Comparison of ENCODE assay signal across 1 cellular context in the genomic region with DNA sequence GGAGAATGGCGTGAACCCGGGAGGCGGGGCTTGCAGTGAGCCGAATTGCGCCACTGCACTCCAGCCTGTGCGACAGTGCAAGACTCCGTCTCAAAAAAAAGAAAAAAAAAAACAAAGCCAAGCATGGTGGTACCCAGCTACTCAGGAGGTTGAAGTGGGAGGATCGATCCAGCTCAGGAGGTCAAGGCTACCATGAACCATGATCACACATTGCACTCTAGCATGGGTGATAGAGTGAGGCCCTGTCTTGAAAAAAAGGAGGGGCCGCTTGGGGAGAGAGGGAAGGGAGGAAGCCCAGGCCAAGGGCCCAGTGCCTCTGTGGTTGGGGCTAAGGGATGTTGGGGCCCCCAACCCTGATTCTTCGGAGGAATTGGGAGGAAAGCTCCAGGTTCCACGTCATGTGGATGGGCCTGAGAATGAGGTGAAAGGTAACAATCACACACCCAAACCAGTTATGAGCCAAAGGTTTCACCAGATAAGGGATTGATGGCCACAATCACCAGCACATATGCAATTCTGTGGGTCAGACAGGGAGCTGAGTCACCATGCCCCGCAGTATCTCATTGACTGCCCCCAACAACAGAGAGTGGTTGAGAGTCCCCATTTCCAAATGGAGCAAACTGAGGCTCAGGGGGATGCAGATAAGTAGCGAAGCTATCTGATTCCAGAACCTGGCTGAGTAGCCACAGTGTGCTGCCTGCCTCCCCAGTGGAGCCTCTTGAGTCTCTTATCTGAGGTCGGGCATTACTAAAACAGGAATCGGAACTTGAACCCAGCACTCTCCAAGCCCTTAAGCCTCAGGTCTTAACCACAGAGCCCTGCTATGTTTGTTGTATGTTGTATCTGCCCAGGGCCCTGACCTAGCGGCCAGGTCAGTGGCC.
A peak's percentile ranks its signal among the peaks of the same experiment; 100 is the strongest.
TF ChIP-seq lines count a peak whose summit lies in the region.

No MANE protein-coding gene starts in this region.

TF ChIP-seq in HepG2, 621 proteins besides CTCF, POLR2A, EP300 and RAD21 (continued from another document and continues in another):
- TF ChIP-seq SNAPC5 (CRISPR knock-in tag; IDR thresholded peaks at IDR 0.05; ENCODE audit: borderline replicate concordance): no peak
- no peak for TF ChIP-seq HNRNPUL1 (IDR thresholded peaks at IDR 0.05; ENCODE audit: low read depth, low read length)
- TF ChIP-seq, protein P1, sequence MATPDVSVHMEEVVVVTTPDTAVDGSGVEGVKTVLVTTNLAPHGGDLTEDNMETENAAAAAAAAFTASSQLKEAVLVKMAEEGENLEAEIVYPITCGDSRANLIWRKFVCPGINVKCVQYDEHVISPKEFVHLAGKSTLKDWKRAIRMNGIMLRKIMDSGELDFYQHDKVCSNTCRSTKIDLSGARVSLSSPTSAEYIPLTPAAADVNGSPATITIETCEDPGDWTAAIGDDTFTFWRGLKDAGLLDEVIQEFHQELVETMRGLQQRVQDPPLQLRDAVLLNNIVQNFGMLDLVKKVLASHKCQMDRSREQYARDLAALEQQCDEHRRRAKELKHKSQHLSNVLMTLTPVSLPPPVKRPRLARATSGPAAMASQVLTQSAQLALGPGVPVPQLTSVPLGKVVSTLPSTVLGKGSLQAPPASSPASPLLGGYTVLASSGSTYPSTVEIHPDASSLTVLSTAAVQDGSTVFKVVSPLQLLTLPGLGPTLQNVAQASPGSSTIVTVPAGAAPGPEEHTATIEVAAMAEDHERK (CRISPR knock-in tag; IDR thresholded peaks at IDR 0.05; ENCODE audit: low read depth): no peak
- TF ChIP-seq ZNF768 (CRISPR knock-in tag; IDR thresholded peaks at IDR 0.05): no peak
- TF ChIP-seq, protein P2, sequence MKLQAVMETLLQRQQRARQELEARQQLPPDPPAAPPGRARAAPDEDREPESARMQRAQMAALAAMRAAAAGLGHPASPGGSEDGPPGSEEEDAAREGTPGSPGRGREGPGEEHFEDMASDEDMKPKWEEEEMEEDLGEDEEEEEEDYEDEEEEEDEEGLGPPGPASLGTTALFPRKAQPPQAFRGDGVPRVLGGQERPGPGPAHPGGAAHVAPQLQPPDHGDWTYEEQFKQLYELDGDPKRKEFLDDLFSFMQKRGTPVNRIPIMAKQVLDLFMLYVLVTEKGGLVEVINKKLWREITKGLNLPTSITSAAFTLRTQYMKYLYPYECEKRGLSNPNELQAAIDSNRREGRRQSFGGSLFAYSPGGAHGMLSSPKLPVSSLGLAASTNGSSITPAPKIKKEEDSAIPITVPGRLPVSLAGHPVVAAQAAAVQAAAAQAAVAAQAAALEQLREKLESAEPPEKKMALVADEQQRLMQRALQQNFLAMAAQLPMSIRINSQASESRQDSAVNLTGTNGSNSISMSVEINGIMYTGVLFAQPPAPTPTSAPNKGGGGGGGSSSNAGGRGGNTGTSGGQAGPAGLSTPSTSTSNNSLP (IDR thresholded peaks at IDR 0.05; ENCODE audit: low read depth, low read length): peak; percentile 34; the same call in 1 of the 2 replicates
- TF ChIP-seq FOXA3 (CRISPR knock-in tag; IDR thresholded peaks at IDR 0.05): peak; percentile 24; the same call in 1 of the 2 replicates
- no peak for TF ChIP-seq TBP (CRISPR knock-in tag; IDR thresholded peaks at IDR 0.05)
- TF ChIP-seq ZNF251 (CRISPR knock-in tag; IDR thresholded peaks at IDR 0.05): no peak
- TF ChIP-seq ZNF44 (CRISPR knock-in tag; IDR thresholded peaks at IDR 0.05): no peak
- TF ChIP-seq ZBTB4 (CRISPR knock-in tag; IDR thresholded peaks at IDR 0.05; ENCODE audit: borderline replicate concordance): no peak
- peak; percentile 11; the same call in 1 of the 2 replicates for TF ChIP-seq ZNF605 (CRISPR knock-in tag; IDR thresholded peaks at IDR 0.05)
- TF ChIP-seq PCBP1 (IDR thresholded peaks at IDR 0.05; ENCODE audit: borderline replicate concordance, low read depth, low read length): no peak
- TF ChIP-seq RBAK (CRISPR knock-in tag; IDR thresholded peaks at IDR 0.05): no peak
- TF ChIP-seq, protein P3, sequence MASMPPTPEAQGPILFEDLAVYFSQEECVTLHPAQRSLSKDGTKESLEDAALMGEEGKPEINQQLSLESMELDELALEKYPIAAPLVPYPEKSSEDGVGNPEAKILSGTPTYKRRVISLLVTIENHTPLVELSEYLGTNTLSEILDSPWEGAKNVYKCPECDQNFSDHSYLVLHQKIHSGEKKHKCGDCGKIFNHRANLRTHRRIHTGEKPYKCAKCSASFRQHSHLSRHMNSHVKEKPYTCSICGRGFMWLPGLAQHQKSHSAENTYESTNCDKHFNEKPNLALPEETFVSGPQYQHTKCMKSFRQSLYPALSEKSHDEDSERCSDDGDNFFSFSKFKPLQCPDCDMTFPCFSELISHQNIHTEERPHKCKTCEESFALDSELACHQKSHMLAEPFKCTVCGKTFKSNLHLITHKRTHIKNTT (CRISPR knock-in tag; IDR thresholded peaks at IDR 0.05): no peak
- TF ChIP-seq ZNF563 (CRISPR knock-in tag; IDR thresholded peaks at IDR 0.05): no peak; the same call in 1 of the 2 replicates
- no peak for TF ChIP-seq BRF2 (CRISPR knock-in tag; IDR thresholded peaks at IDR 0.05)
- TF ChIP-seq, protein P4, sequence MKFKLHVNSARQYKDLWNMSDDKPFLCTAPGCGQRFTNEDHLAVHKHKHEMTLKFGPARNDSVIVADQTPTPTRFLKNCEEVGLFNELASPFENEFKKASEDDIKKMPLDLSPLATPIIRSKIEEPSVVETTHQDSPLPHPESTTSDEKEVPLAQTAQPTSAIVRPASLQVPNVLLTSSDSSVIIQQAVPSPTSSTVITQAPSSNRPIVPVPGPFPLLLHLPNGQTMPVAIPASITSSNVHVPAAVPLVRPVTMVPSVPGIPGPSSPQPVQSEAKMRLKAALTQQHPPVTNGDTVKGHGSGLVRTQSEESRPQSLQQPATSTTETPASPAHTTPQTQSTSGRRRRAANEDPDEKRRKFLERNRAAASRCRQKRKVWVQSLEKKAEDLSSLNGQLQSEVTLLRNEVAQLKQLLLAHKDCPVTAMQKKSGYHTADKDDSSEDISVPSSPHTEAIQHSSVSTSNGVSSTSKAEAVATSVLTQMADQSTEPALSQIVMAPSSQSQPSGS (CRISPR knock-in tag; IDR thresholded peaks at IDR 0.05): 0 out of 2 replicates have a peak, but pooled peaks have one; percentile 16
- no peak for TF ChIP-seq BHLHE40 (IDR thresholded peaks at IDR 0.05; ENCODE audit: low read length)
- no peak for TF ChIP-seq ZNF780A (CRISPR knock-in tag; IDR thresholded peaks at IDR 0.05)
- TF ChIP-seq SOX13 (IDR thresholded peaks at IDR 0.05): no peak
- TF ChIP-seq SOX13 (CRISPR knock-in tag; conservative IDR thresholded peaks at IDR 0.05 in 1 of 2, IDR thresholded peaks at IDR 0.05 in 1 of 2): peak in 1 of 2 experiments; percentile 40; a peak in 1 of 4 replicates
- no peak for TF ChIP-seq AGO1 (IDR thresholded peaks at IDR 0.05; ENCODE audit: low read depth, low read length, poor library complexity, severe bottlenecking)
- 0 out of 2 replicates have a peak, but pooled peaks have one; percentile 31 for TF ChIP-seq PHF20 (CRISPR knock-in tag; IDR thresholded peaks at IDR 0.05)
- no peak for TF ChIP-seq NFIC (IDR thresholded peaks at IDR 0.05; ENCODE audit: low read length)
- TF ChIP-seq, protein P5, sequence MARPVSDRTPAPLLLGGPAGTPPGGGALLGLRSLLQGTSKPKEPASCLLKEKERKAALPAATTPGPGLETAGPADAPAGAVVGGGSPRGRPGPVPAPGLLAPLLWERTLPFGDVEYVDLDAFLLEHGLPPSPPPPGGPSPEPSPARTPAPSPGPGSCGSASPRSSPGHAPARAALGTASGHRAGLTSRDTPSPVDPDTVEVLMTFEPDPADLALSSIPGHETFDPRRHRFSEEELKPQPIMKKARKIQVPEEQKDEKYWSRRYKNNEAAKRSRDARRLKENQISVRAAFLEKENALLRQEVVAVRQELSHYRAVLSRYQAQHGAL (CRISPR knock-in tag; IDR thresholded peaks at IDR 0.05; ENCODE audit: not compliant biosample characterization): no peak
- TF ChIP-seq, protein P6, sequence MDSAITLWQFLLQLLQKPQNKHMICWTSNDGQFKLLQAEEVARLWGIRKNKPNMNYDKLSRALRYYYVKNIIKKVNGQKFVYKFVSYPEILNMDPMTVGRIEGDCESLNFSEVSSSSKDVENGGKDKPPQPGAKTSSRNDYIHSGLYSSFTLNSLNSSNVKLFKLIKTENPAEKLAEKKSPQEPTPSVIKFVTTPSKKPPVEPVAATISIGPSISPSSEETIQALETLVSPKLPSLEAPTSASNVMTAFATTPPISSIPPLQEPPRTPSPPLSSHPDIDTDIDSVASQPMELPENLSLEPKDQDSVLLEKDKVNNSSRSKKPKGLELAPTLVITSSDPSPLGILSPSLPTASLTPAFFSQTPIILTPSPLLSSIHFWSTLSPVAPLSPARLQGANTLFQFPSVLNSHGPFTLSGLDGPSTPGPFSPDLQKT (CRISPR knock-in tag; IDR thresholded peaks at IDR 0.05; ENCODE audit: borderline replicate concordance): no peak
- TF ChIP-seq SRSF4 (IDR thresholded peaks at IDR 0.05; ENCODE audit: low read depth, low read length, poor library complexity, severe bottlenecking): no peak
- TF ChIP-seq, protein P7, sequence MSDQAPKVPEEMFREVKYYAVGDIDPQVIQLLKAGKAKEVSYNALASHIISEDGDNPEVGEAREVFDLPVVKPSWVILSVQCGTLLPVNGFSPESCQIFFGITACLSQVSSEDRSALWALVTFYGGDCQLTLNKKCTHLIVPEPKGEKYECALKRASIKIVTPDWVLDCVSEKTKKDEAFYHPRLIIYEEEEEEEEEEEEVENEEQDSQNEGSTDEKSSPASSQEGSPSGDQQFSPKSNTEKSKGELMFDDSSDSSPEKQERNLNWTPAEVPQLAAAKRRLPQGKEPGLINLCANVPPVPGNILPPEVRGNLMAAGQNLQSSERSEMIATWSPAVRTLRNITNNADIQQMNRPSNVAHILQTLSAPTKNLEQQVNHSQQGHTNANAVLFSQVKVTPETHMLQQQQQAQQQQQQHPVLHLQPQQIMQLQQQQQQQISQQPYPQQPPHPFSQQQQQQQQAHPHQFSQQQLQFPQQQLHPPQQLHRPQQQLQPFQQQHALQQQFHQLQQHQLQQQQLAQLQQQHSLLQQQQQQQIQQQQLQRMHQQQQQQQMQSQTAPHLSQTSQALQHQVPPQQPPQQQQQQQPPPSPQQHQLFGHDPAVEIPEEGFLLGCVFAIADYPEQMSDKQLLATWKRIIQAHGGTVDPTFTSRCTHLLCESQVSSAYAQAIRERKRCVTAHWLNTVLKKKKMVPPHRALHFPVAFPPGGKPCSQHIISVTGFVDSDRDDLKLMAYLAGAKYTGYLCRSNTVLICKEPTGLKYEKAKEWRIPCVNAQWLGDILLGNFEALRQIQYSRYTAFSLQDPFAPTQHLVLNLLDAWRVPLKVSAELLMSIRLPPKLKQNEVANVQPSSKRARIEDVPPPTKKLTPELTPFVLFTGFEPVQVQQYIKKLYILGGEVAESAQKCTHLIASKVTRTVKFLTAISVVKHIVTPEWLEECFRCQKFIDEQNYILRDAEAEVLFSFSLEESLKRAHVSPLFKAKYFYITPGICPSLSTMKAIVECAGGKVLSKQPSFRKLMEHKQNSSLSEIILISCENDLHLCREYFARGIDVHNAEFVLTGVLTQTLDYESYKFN (CRISPR knock-in tag; conservative IDR thresholded peaks at IDR 0.05): peak; percentile 52; the same call in 1 of the 2 replicates
- TF ChIP-seq, protein P8, sequence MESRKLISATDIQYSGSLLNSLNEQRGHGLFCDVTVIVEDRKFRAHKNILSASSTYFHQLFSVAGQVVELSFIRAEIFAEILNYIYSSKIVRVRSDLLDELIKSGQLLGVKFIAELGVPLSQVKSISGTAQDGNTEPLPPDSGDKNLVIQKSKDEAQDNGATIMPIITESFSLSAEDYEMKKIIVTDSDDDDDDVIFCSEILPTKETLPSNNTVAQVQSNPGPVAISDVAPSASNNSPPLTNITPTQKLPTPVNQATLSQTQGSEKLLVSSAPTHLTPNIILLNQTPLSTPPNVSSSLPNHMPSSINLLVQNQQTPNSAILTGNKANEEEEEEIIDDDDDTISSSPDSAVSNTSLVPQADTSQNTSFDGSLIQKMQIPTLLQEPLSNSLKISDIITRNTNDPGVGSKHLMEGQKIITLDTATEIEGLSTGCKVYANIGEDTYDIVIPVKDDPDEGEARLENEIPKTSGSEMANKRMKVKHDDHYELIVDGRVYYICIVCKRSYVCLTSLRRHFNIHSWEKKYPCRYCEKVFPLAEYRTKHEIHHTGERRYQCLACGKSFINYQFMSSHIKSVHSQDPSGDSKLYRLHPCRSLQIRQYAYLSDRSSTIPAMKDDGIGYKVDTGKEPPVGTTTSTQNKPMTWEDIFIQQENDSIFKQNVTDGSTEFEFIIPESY (CRISPR knock-in tag; IDR thresholded peaks at IDR 0.05): no peak; the same call in 1 of the 2 replicates
- TF ChIP-seq ZNF724P (CRISPR knock-in tag; IDR thresholded peaks at IDR 0.05; ENCODE audit: borderline replicate concordance): no peak
- TF ChIP-seq ZNF709 (CRISPR knock-in tag; IDR thresholded peaks at IDR 0.05): no peak
- TF ChIP-seq FOSL2 (CRISPR knock-in tag; IDR thresholded peaks at IDR 0.05): peak; percentile 7; the same call in 1 of the 2 replicates
- TF ChIP-seq ZNF580 (CRISPR knock-in tag; IDR thresholded peaks at IDR 0.05; ENCODE audit: borderline replicate concordance, low read depth): no peak
- no peak for TF ChIP-seq BORCS8-MEF2B (CRISPR knock-in tag; IDR thresholded peaks at IDR 0.05)
